Comparison of ENCODE assay signal across 8 cellular contexts in genomic region chr1:108747128-108747827, GRCh38. TPM values are rescaled to one million over a fixed set of nuclear protein-coding genes. Genes with fewer than 3 reads are reported as not detected.
DNase-seq lines count a peak whose midpoint lies in the region; ATAC-seq and TF ChIP-seq lines count a peak whose summit lies in the region.

No MANE protein-coding gene starts in this region.

- peaks cover 53% of the 10 kb centered on the region for H3K79me2 ChIP-seq in Karpas-422 (ENCODE audit: low read length)

- TF ChIP-seq CTCF in RWPE2 (IDR thresholded peaks at IDR 0.05; ENCODE audit: poor library complexity, severe bottlenecking) (no peak), omental fat pad (IDR thresholded peaks at IDR 0.05) (no peak), uterus (IDR thresholded peaks at IDR 0.05) (no peak)

- H3K36me3 ChIP-seq in Karpas-422 (ENCODE audit: insufficient read depth, low read length) (peaks cover 14% of the 10 kb centered on the region; the same call in 1 of the 2 replicates), RWPE2 (ENCODE audit: low read depth) (peaks cover 18% of the 10 kb centered on the region), uterus (no peaks in the 10 kb centered on the region)

- intact Hi-C loops in Right ventricle myocardium superior (cut with DNase I): loop anchor here (10.0 kb wide), 1 partner anchor 52 kb away; the partner anchor contains the start of gene PRPF38B
- intact Hi-C loops in uterus (cut with DNase I; ENCODE audit: low total_unique reads): loop anchor here (10.0 kb wide), 1 partner anchor 68 kb away; no protein-coding TSS in a partner anchor

- peak overlapping the region; percentile 89 for H3K4me2 ChIP-seq in Karpas-422 (ENCODE audit: low read depth, low read length, poor library complexity, severe bottlenecking)

- H3K9me2 ChIP-seq in Karpas-422 (replicated peaks; ENCODE audit: insufficient read depth, low read length): no peaks in the 10 kb centered on the region

- H3K9me3 ChIP-seq in Karpas-422 (ENCODE audit: low read length) (no peaks in the 10 kb centered on the region), RWPE2 (ENCODE audit: severe bottlenecking) (no peaks in the 10 kb centered on the region), uterus (no peaks in the 10 kb centered on the region)

- H3K9ac ChIP-seq in Karpas-422 (ENCODE audit: low read length): peak overlapping the region; percentile 93

- H3K27me3 ChIP-seq in Karpas-422 (ENCODE audit: low read length): no peaks in the 10 kb centered on the region
- H3K27me3 ChIP-seq in RWPE2 (ENCODE audit: insufficient read depth, poor library complexity, severe bottlenecking): no peaks in the 10 kb centered on the region
- H3K27me3 ChIP-seq in uterus: no peaks in the 10 kb centered on the region

- H3K4me1 ChIP-seq in Karpas-422 (ENCODE audit: low read length) (peaks cover 8% of the 10 kb centered on the region), RWPE2 (ENCODE audit: insufficient read depth, poor library complexity, severe bottlenecking) (peaks cover 12% of the 10 kb centered on the region), uterus (peaks cover 3 to 10% of the 10 kb centered on the region in 2 donors)

- peak overlapping the region; percentile 62; the same call in 1 of the 2 replicates for H3K27ac ChIP-seq in Karpas-422 (ENCODE audit: low read length)
- H3K27ac ChIP-seq in RWPE2 (ENCODE audit: poor library complexity, severe bottlenecking): peak overlapping the region; percentile 81
- H3K27ac ChIP-seq in uterus: peak overlapping the region; percentile 97

- ATAC-seq in GM21717 (IDR thresholded peaks at IDR 0.05; ENCODE audit: unreplicated experiment) (peak; percentile 38), RWPE2 (ENCODE audit: low read depth) (peak; percentile 88), Right ventricle myocardium superior (ENCODE audit: poor library complexity) (peak; percentile 82), omental fat pad (ENCODE audit: low FRiP score) (peak; percentile 91)

- H2AFZ ChIP-seq in Karpas-422 (ENCODE audit: low read length): peak overlapping the region; percentile 51

- DNase-seq in DMS53 (lab: John Stamatoyannopoulos, UW): peak; percentile 89
- DNase-seq in Karpas-422: peak; percentile 78
- peak; percentile 79 for DNase-seq in RWPE2 (ENCODE audit: low spot score)
- DNase-seq in amniotic epithelial cell (ENCODE audit: low read depth): peak; percentile 90
- peak; percentile 84 for DNase-seq in Right ventricle myocardium superior
- DNase-seq in omental fat pad (ENCODE audit: low spot score): peak; percentile 57
- peak; percentile 71 to 87 for DNase-seq in uterus

- H3K4me3 ChIP-seq in Karpas-422 (ENCODE audit: low read length) (peak overlapping the region; percentile 93), RWPE2 (ENCODE audit: severe bottlenecking) (peak overlapping the region; percentile 77), uterus (peak overlapping the region; percentile 75 to 84)

- no peaks in the 10 kb centered on the region for H4K20me1 ChIP-seq in Karpas-422 (ENCODE audit: insufficient read depth, low read depth, low read length)

- peak in 1 of 2 donors; percentile 56 for TF ChIP-seq POLR2A in uterus (IDR thresholded peaks at IDR 0.05)

RNA-seq across cellular contexts. Expression of gene STXBP3, which starts 0.8 kb away (rescaled TPM):
- 31.6 and 68.9 TPM in 2 replicates for total RNA-seq in Karpas-422 (2014; rRNA removed; shearing (Covaris generic); ENCODE audit: low replicate concordance)
- total RNA-seq in Right ventricle myocardium superior (23.0 TPM), omental fat pad (100 to 1,000 TPM in 1 of 4 donors, 10 to 100 TPM in 3; 38.3 to 103 (median 52.8) TPM), uterus (100 to 1,000 TPM in 1 of 4 donors, 10 to 100 TPM in 3; 29.5 to 166 (median 64.1) TPM)

RNA-seq across cellular contexts. Expression of gene FNDC7, which starts 34.6 kb away (rescaled TPM):
- total RNA-seq in Karpas-422 (2014; rRNA removed; shearing (Covaris generic); ENCODE audit: low replicate concordance): 2.9 TPM in 1 of 2 replicates, not detected in the other
- total RNA-seq in Right ventricle myocardium superior (not detected), omental fat pad (not detected), uterus (not detected)

RNA-seq across cellular contexts. Expression of gene PRPF38B, which starts 55.2 kb away (rescaled TPM):
- total RNA-seq in Karpas-422 (2014; rRNA removed; shearing (Covaris generic); ENCODE audit: low replicate concordance): 21.5 and 30.9 TPM in 2 replicates
- total RNA-seq in Right ventricle myocardium superior (16.9 TPM), omental fat pad (10 to 100 TPM; 17.6 to 41.6 (median 30.6) TPM), uterus (10 to 100 TPM in 3 of 4 donors, 1 to 10 TPM in 1; 6.7 to 40.0 (median 29.1) TPM)

Comparison
In these comparisons a context has a peak if more than half of its experiments do, and no peak if none do; other contexts are left out.
1. Peak in every context shown above with its lines: DNase-seq, ATAC-seq, H3K4me3 ChIP-seq and H3K27ac ChIP-seq.
2. ATAC-seq: peak in every context shown above with its lines; median percentile 91 in omental fat pad; 88 in RWPE2; 82 in Right ventricle myocardium superior; 38 in GM21717.